ENCODE assay signal across 9 cellular contexts in genomic region chr7:30888783-30889182, GRCh38. TPM values are rescaled to one million over a fixed set of nuclear protein-coding genes. Genes with fewer than 3 reads are reported as not detected.
DNase-seq lines count a peak whose midpoint lies in the region; ATAC-seq, FAIRE-seq and TF ChIP-seq lines count a peak whose summit lies in the region.
"Had no signal": no experiment of that assay in that cellular context is flagged by ENCODE, and none has a peak within 500 bp of the region (broad histone marks: within the 10 kb centered on the region; RNA-seq: fewer than 3 reads in every experiment).

No MANE protein-coding gene starts in this region.

- DNase-seq in AG09319 (ENCODE audit: extremely low read depth, low read depth) = peak; percentile 63
- peak; percentile 41 for DNase-seq in NCI-H1694 (lab: John Stamatoyannopoulos, UW)
- peak; percentile 71 for DNase-seq in dermis blood vessel endothelial cell
- no peak for DNase-seq in mesothelial cell of epicardium (ENCODE audit: low spot score in 2 of 2, unreplicated experiment in 2 of 2)
- no peak for DNase-seq in cortex of kidney (lab: John Stamatoyannopoulos, UW)
- no peak for DNase-seq in frontal cortex (ENCODE audit: low spot score in 2 of 2)
- DNase-seq in activated T-helper 2 cell treated with anti-CD3 and anti-CD28 coated beads, Interferon-gamma antibody, Interleukin-2, Interleukin-4, amounts not matched to agents 10 μg/mL and 5 μg/mL and 100 μg/mL, durations not matched to agents 14 hours and 24 hours and 36 hours (ENCODE audit: low spot score) = no peak
- DNase-seq: T-helper 2 cell had no signal

- no peak for ATAC-seq in HG02642 (IDR thresholded peaks at IDR 0.05; ENCODE audit: poor library complexity, unreplicated experiment)

- H3K27ac Mint-ChIP-seq in mesothelial cell of epicardium = peak overlapping the region; percentile 72
- no peak overlapping the region for H3K27ac Mint-ChIP-seq in activated T-helper 2 cell treated with anti-CD3 and anti-CD28 coated beads, Interferon-gamma antibody, Interleukin-2, Interleukin-4, amounts not matched to agents 10 μg/mL and 5 μg/mL and 100 μg/mL, durations not matched to agents 14 hours and 24 hours and 36 hours

- H3K27me3 Mint-ChIP-seq in mesothelial cell of epicardium (ENCODE audit: low read depth) = no peaks in the 10 kb centered on the region
- H3K27me3 Mint-ChIP-seq in activated T-helper 2 cell treated with anti-CD3 and anti-CD28 coated beads, Interferon-gamma antibody, Interleukin-2, Interleukin-4, amounts not matched to agents 10 μg/mL and 5 μg/mL and 100 μg/mL, durations not matched to agents 14 hours and 24 hours and 36 hours (ENCODE audit: low read depth) = no peaks in the 10 kb centered on the region

- H3K9me3 Mint-ChIP-seq in mesothelial cell of epicardium = peaks cover 10% of the 10 kb centered on the region
- H3K9me3 Mint-ChIP-seq in activated T-helper 2 cell treated with anti-CD3 and anti-CD28 coated beads, Interferon-gamma antibody, Interleukin-2, Interleukin-4, amounts not matched to agents 10 μg/mL and 5 μg/mL and 100 μg/mL, durations not matched to agents 14 hours and 24 hours and 36 hours = no peaks in the 10 kb centered on the region

- H3K36me3 Mint-ChIP-seq in mesothelial cell of epicardium = peaks cover 3% of the 10 kb centered on the region
- no peaks in the 10 kb centered on the region for H3K36me3 Mint-ChIP-seq in activated T-helper 2 cell treated with anti-CD3 and anti-CD28 coated beads, Interferon-gamma antibody, Interleukin-2, Interleukin-4, amounts not matched to agents 10 μg/mL and 5 μg/mL and 100 μg/mL, durations not matched to agents 14 hours and 24 hours and 36 hours (ENCODE audit: low read depth)

- no peak for FAIRE-seq in frontal cortex (lab: Jason Lieb, UNC)

- H3K4me1 Mint-ChIP-seq in mesothelial cell of epicardium = peaks cover 32% of the 10 kb centered on the region
- H3K4me1 Mint-ChIP-seq in activated T-helper 2 cell treated with anti-CD3 and anti-CD28 coated beads, Interferon-gamma antibody, Interleukin-2, Interleukin-4, amounts not matched to agents 10 μg/mL and 5 μg/mL and 100 μg/mL, durations not matched to agents 14 hours and 24 hours and 36 hours (ENCODE audit: low read depth) = no peaks in the 10 kb centered on the region

- TF ChIP-seq CTCF in AG09319 (IDR thresholded peaks at IDR 0.05; ENCODE audit: low read depth, low read length) (peak; percentile 17), mesothelial cell of epicardium (IDR thresholded peaks at IDR 0.05; ENCODE audit: unreplicated experiment) (no peak)

- intact Hi-C loops in activated T-helper 2 cell treated with anti-CD3 and anti-CD28 coated beads, Interferon-gamma antibody, Interleukin-2, Interleukin-4, amounts not matched to agents 10 μg/mL and 5 μg/mL and 100 μg/mL, durations not matched to agents 14 hours and 24 hours and 36 hours (cut with micrococcal nuclease) = no loop called here

- no peak overlapping the region for H3K4me3 Mint-ChIP-seq in mesothelial cell of epicardium
- no peak overlapping the region for H3K4me3 Mint-ChIP-seq in activated T-helper 2 cell treated with anti-CD3 and anti-CD28 coated beads, Interferon-gamma antibody, Interleukin-2, Interleukin-4, amounts not matched to agents 10 μg/mL and 5 μg/mL and 100 μg/mL, durations not matched to agents 14 hours and 24 hours and 36 hours (ENCODE audit: low read depth)

RNA-seq across cellular contexts. Expression of gene AQP1, which starts 22.9 kb away (rescaled TPM):
- total RNA-seq in dermis blood vessel endothelial cell = 9.2 and 147 TPM in 2 replicates
- 10.7 to 11.1 TPM (median 10.9 TPM) in 3 replicates for total RNA-seq in mesothelial cell of epicardium
- 0.82 TPM for total RNA-seq in frontal cortex
- total RNA-seq in activated T-helper 2 cell treated with anti-CD3 and anti-CD28 coated beads, Interferon-gamma antibody, Interleukin-2, Interleukin-4, amounts not matched to agents 10 μg/mL and 5 μg/mL and 100 μg/mL, durations not matched to agents 14 hours and 24 hours and 36 hours = not detected in 2 replicates

Comparison
In these comparisons a context has a peak if more than half of its experiments do, and no peak if none do; other contexts are left out.
1. DNase-seq: peak in AG09319 (single experiment), NCI-H1694 (single experiment) and dermis blood vessel endothelial cell (single experiment); none in mesothelial cell of epicardium (0 of 2), cortex of kidney (single experiment), frontal cortex (0 of 2) and activated T-helper 2 cell treated with anti-CD3 and anti-CD28 coated beads, Interferon-gamma antibody, Interleukin-2, Interleukin-4, amounts not matched to agents 10 μg/mL and 5 μg/mL and 100 μg/mL, durations not matched to agents 14 hours and 24 hours and 36 hours (single experiment).